Comparison of ENCODE assay signal across 10 cellular contexts in the genomic region with DNA sequence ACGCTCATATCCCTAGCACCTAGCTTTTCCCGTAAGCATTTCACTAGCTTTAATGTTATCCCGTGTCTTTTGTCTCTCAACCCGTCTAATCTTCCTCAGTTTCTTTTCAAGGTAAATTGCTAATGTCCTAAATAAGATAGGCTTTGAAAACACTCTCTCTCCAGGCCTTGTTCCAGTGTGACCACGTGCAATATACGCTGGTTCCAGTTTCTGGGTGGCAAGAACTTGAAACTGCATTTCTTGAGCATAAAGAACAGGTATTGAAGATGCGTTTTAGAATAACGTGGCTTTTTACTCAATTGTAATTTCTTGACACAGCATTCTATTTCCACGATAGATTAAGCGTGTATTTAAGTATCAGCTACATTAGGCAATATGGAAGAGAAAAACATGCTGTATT.
DNase-seq lines count a peak whose midpoint lies in the region; ATAC-seq, FAIRE-seq and TF ChIP-seq lines count a peak whose summit lies in the region.
"Had no signal": no experiment of that assay in that cellular context is flagged by ENCODE, and none has a peak within 500 bp of the region (broad histone marks: within the 10 kb centered on the region; RNA-seq: fewer than 3 reads in every experiment).

No MANE protein-coding gene starts in this region.

- H3K27me3 Mint-ChIP-seq in activated naive CD4-positive, alpha-beta T cell treated with anti-CD3 and anti-CD28 coated beads, Interleukin-2, amount 50 U/mL, for 24 hours, result no peaks in the 10 kb centered on the region
- H3K27me3 Mint-ChIP-seq: IgD-negative memory B cell had no signal

- no peak overlapping the region for H2AFZ ChIP-seq in SU-DHL-6 (ENCODE audit: low read depth, low read length, severe bottlenecking)

- H3K4me1 Mint-ChIP-seq in activated naive CD4-positive, alpha-beta T cell treated with anti-CD3 and anti-CD28 coated beads, Interleukin-2, amount 50 U/mL, for 24 hours, result peaks cover 28% of the 10 kb centered on the region

- peaks cover 5% of the 10 kb centered on the region for H3K36me3 Mint-ChIP-seq in activated naive CD4-positive, alpha-beta T cell treated with anti-CD3 and anti-CD28 coated beads, Interleukin-2, amount 50 U/mL, for 24 hours
- H3K36me3 Mint-ChIP-seq: IgD-negative memory B cell had no signal

- H3K4me3 Mint-ChIP-seq in activated naive CD4-positive, alpha-beta T cell treated with anti-CD3 and anti-CD28 coated beads, Interleukin-2, amount 50 U/mL, for 24 hours, result peak overlapping the region; percentile 98

- H3K4me3 ChIP-seq in SU-DHL-6 (ENCODE audit: insufficient read depth, low read length, poor library complexity, severe bottlenecking) (peak overlapping the region; percentile 84), foreskin fibroblast (ENCODE audit: low read depth in 1 of 2, low read length in 2 of 2) (peak overlapping the region; percentile 80 to 89)

- H3K27ac ChIP-seq in SU-DHL-6 (ENCODE audit: low read depth, low read length), result no peak overlapping the region

- no peak overlapping the region for H3K27ac Mint-ChIP-seq in activated naive CD4-positive, alpha-beta T cell treated with anti-CD3 and anti-CD28 coated beads, Interleukin-2, amount 50 U/mL, for 24 hours

- peak; percentile 37 for FAIRE-seq in urothelium cell line (lab: Jason Lieb, UNC)

- H3K4me2 ChIP-seq in SU-DHL-6 (ENCODE audit: low read depth, low read length, poor library complexity, severe bottlenecking), result peak overlapping the region; percentile 59

- no peaks in the 10 kb centered on the region for H3K9me3 ChIP-seq in SU-DHL-6 (ENCODE audit: insufficient read depth, low read length)

- ATAC-seq in GM18909 (IDR thresholded peaks at IDR 0.05; ENCODE audit: poor library complexity, unreplicated experiment) (no peak), HG03135 (IDR thresholded peaks at IDR 0.05; ENCODE audit: unreplicated experiment) (no peak)

- no peaks in the 10 kb centered on the region for H3F3A ChIP-seq in SU-DHL-6 (ENCODE audit: insufficient read depth)

- no peak for TF ChIP-seq CTCF in SU-DHL-6 (IDR thresholded peaks at IDR 0.05; ENCODE audit: insufficient read depth, low read length, poor library complexity, severe bottlenecking)
- no peak for TF ChIP-seq CTCF in foreskin fibroblast (IDR thresholded peaks at IDR 0.05; ENCODE audit: low read depth, low read length)

- H3K9me3 Mint-ChIP-seq in activated naive CD4-positive, alpha-beta T cell treated with anti-CD3 and anti-CD28 coated beads, Interleukin-2, amount 50 U/mL, for 24 hours, result no peaks in the 10 kb centered on the region
- H3K9me3 Mint-ChIP-seq: IgD-negative memory B cell had no signal

- peak overlapping the region; percentile 85 for H3K9ac ChIP-seq in SU-DHL-6 (ENCODE audit: low read length)

- H3K9me2 ChIP-seq in SU-DHL-6 (replicated peaks; ENCODE audit: insufficient read depth, low read length), result no peaks in the 10 kb centered on the region

- H3K79me2 ChIP-seq in SU-DHL-6 (ENCODE audit: insufficient read depth, low read length), result peaks cover 38% of the 10 kb centered on the region

- H4K20me1 ChIP-seq in SU-DHL-6 (ENCODE audit: low read depth, low read length), result no peaks in the 10 kb centered on the region

- H3K27me3 ChIP-seq in SU-DHL-6 (ENCODE audit: low read length), result no peaks in the 10 kb centered on the region

- no peak for DNase-seq in activated naive CD4-positive, alpha-beta T cell treated with Interleukin-2 at 50 U/mL for 16 hours
- DNase-seq in foreskin fibroblast (no peak), urothelium cell line (ENCODE audit: low spot score) (no peak), NCI-H187 (lab: John Stamatoyannopoulos, UW) (no peak)
- DNase-seq: NK-92 treated with Interleukin-12 subunit alpha and Interleukin-12 subunit beta, amount 100 ng/mL, for 24 hours had no signal

- H3K36me3 ChIP-seq in SU-DHL-6 (ENCODE audit: low read length), result no peaks in the 10 kb centered on the region
